8 cellular contexts compared by ENCODE assay signal in the genomic region with DNA sequence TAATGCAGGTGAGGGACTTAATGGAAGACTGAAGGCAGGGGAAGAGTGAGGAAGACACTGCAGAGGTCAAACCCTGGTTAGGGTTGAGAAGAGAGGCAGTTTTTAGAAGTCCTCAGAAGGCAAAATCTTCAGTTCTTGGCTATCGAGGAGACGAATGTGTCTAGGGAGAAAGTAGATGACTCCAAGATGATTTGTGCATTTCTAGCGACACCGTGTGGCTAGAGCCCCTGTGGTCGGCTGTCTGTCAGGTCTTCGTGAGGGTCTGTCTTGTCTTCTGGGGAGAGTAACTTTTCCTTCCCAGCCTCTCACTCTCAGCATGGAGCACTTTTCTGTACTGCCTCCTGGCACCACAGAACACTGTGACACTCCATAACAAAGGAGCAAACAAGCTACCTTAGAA.
DNase-seq lines count a peak whose midpoint lies in the region; ATAC-seq, FAIRE-seq and TF ChIP-seq lines count a peak whose summit lies in the region.

No MANE protein-coding gene starts in this region.

- no peak overlapping the region for H3K14ac ChIP-seq in neuronal stem cell (ENCODE audit: low read length)

- no peak overlapping the region for H4K8ac ChIP-seq in neuronal stem cell (ENCODE audit: low read depth, low read length)

- FAIRE-seq in GM12891 (lab: Jason Lieb, UNC): no peak

- H3K4me3 ChIP-seq in choroid plexus epithelial cell (ENCODE audit: low read depth, low read length): no peak overlapping the region
- no peak overlapping the region for H3K4me3 ChIP-seq in neuronal stem cell (ENCODE audit: low read length in 2 of 2)

- H2BK120ac ChIP-seq in neuronal stem cell (ENCODE audit: low read depth, low read length): no peak overlapping the region

- DNase-seq in AG09319 (ENCODE audit: extremely low read depth, low read depth) (peak; percentile 10), GM12891 (ENCODE audit: insufficient read length, low spot score) (peak; percentile 5), NCI-H526 treated with DMSO at 0.1 percent for 48 hours (lab: John Stamatoyannopoulos, UW) (peak; percentile 19), choroid plexus epithelial cell (ENCODE audit: low read depth) (peak; percentile 5), neuronal stem cell (ENCODE audit: low spot score) (peak; percentile 24), ureter (ENCODE audit: low spot score) (no peak)

- no peak for TF ChIP-seq POLR2A in GM12891 (IDR thresholded peaks at IDR 0.05; ENCODE audit: low read depth, low read length)

- H3K9me3 ChIP-seq in neuronal stem cell (replicated peaks in 1 of 2; ENCODE audit: control insufficient read depth in 2 of 2, insufficient read depth in 1 of 2, low read depth in 1 of 2, low read length in 2 of 2): no peaks in the 10 kb centered on the region

- no peak overlapping the region for H2BK15ac ChIP-seq in neuronal stem cell (ENCODE audit: low read length)

- H2AFZ ChIP-seq in neuronal stem cell (ENCODE audit: low read length): peak overlapping the region; percentile 31

- no peak overlapping the region for H2BK12ac ChIP-seq in neuronal stem cell (ENCODE audit: low read length)

- no CpG with 5 or more reads among the region's 6 CpGs for WGBS in neuronal stem cell (ENCODE audit: extremely low coverage in 2 of 2, insufficient read length in 2 of 2, insufficient replicate concordance in 1 of 2), 2 donors

- no peak overlapping the region for H2AK5ac ChIP-seq in neuronal stem cell (ENCODE audit: low read depth, low read length)

- peaks cover 0 to 2% of the 10 kb centered on the region in 2 donors for H3K4me1 ChIP-seq in neuronal stem cell (ENCODE audit: control insufficient read depth in 2 of 2, insufficient read depth in 1 of 2, low read depth in 1 of 2, low read length in 2 of 2)

- H3K27ac ChIP-seq in neuronal stem cell (replicated peaks; ENCODE audit: low read length): no peak overlapping the region

- no peak overlapping the region for H3K18ac ChIP-seq in neuronal stem cell (ENCODE audit: low read length)

- H3K23ac ChIP-seq in neuronal stem cell (ENCODE audit: low read depth, low read length, poor library complexity): no peak overlapping the region

- ATAC-seq in GM21717 (IDR thresholded peaks at IDR 0.05; ENCODE audit: unreplicated experiment): no peak
- ATAC-seq in GM19035 (IDR thresholded peaks at IDR 0.05; ENCODE audit: unreplicated experiment): no peak

- no peaks in the 10 kb centered on the region for H3K27me3 ChIP-seq in neuronal stem cell (ENCODE audit: control insufficient read depth in 3 of 3, insufficient read depth in 3 of 3, low read depth in 1 of 3, low read length in 3 of 3)

- H3K79me1 ChIP-seq in neuronal stem cell (ENCODE audit: low read depth, low read length): no peaks in the 10 kb centered on the region

- no peak overlapping the region for H3K9ac ChIP-seq in neuronal stem cell (ENCODE audit: low read depth, low read length, poor library complexity)

- no peak overlapping the region for H4K91ac ChIP-seq in neuronal stem cell (ENCODE audit: low read depth, low read length, poor library complexity)

- H2BK5ac ChIP-seq in neuronal stem cell (ENCODE audit: low read length): no peak overlapping the region

- TF ChIP-seq CTCF in AG09319 (IDR thresholded peaks at IDR 0.05; ENCODE audit: low read depth, low read length) (peak; percentile 71), choroid plexus epithelial cell (conservative IDR thresholded peaks at IDR 0.05; ENCODE audit: low read depth, low read length) (peak; percentile 29)

- H3K4ac ChIP-seq in neuronal stem cell (ENCODE audit: low read length): no peak overlapping the region

- no peaks in the 10 kb centered on the region for H3K36me3 ChIP-seq in neuronal stem cell (replicated peaks in 1 of 2; ENCODE audit: control insufficient read depth in 2 of 2, insufficient read depth in 2 of 2, low read length in 2 of 2)

- no peak overlapping the region for H3K4me2 ChIP-seq in neuronal stem cell (ENCODE audit: insufficient read depth, low read length, poor library complexity, severe bottlenecking)

TF ChIP-seq in GM12891, 5 proteins besides CTCF, POLR2A, EP300 and RAD21:
- TF ChIP-seq SPI1 (IDR thresholded peaks at IDR 0.05; ENCODE audit: low read depth, low read length): no peak
- no peak for TF ChIP-seq PAX5 (IDR thresholded peaks at IDR 0.05; ENCODE audit: insufficient read depth, low read length, severe bottlenecking)
- no peak for TF ChIP-seq TAF1 (IDR thresholded peaks at IDR 0.05; ENCODE audit: low read depth, low read length)
- no peak for TF ChIP-seq POU2F2 (IDR thresholded peaks at IDR 0.05; ENCODE audit: low read depth, low read length)
- TF ChIP-seq POLR2AphosphoS5 (IDR thresholded peaks at IDR 0.05; ENCODE audit: low read depth, low read length): no peak
